Comparison of ENCODE assay signal across 12 cellular contexts in genomic region chr18:35495821-35496368, GRCh38. TPM values are rescaled to one million over a fixed set of nuclear protein-coding genes. Genes with fewer than 3 reads are reported as not detected.
DNase-seq lines count a peak whose midpoint lies in the region; ATAC-seq and TF ChIP-seq lines count a peak whose summit lies in the region.
"Had no signal": no experiment of that assay in that cellular context is flagged by ENCODE, and none has a peak within 500 bp of the region (broad histone marks: within the 10 kb centered on the region; RNA-seq: fewer than 3 reads in every experiment).

No MANE protein-coding gene starts in this region.

- no peaks in the 10 kb centered on the region for H3K36me3 Mint-ChIP-seq in activated naive CD4-positive, alpha-beta T cell treated with anti-CD3 and anti-CD28 coated beads for 36 hours (ENCODE audit: low read depth)
- H3K36me3 Mint-ChIP-seq in activated naive CD4-positive, alpha-beta T cell treated with anti-CD3 and anti-CD28 coated beads, Interleukin-2, amount 10 ng/mL, durations not matched to agents 7 days and 5 days: peaks cover 3% of the 10 kb centered on the region
- no peaks in the 10 kb centered on the region for H3K36me3 Mint-ChIP-seq in activated T-helper 2 cell treated with anti-CD3 and anti-CD28 coated beads, Interferon-gamma antibody, Interleukin-2, Interleukin-4, amounts not matched to agents 10 μg/mL and 5 μg/mL and 100 μg/mL, durations not matched to agents 14 hours and 24 hours and 36 hours (ENCODE audit: low read depth)

- H3K9me3 ChIP-seq in transverse colon: no peaks in the 10 kb centered on the region
- H3K9me3 ChIP-seq: gastrocnemius medialis, left ventricle myocardium inferior had no signal

- H3K4me1 ChIP-seq in transverse colon: peaks cover 12 to 35% (median 20%) of the 10 kb centered on the region in 4 donors

- no peak for TF ChIP-seq CTCF in transverse colon (IDR thresholded peaks at IDR 0.05)

- no peaks in the 10 kb centered on the region for H3K9me3 Mint-ChIP-seq in activated naive CD4-positive, alpha-beta T cell treated with anti-CD3 and anti-CD28 coated beads for 36 hours
- no peaks in the 10 kb centered on the region for H3K9me3 Mint-ChIP-seq in activated naive CD4-positive, alpha-beta T cell treated with anti-CD3 and anti-CD28 coated beads, Interleukin-2, amount 10 ng/mL, durations not matched to agents 7 days and 5 days
- no peaks in the 10 kb centered on the region for H3K9me3 Mint-ChIP-seq in activated T-helper 2 cell treated with anti-CD3 and anti-CD28 coated beads, Interferon-gamma antibody, Interleukin-2, Interleukin-4, amounts not matched to agents 10 μg/mL and 5 μg/mL and 100 μg/mL, durations not matched to agents 14 hours and 24 hours and 36 hours

- intact Hi-C loops in activated naive CD4-positive, alpha-beta T cell treated with anti-CD3 and anti-CD28 coated beads for 36 hours (cut with micrococcal nuclease): loop anchor here (1.0 to 5.0 kb wide), 8 partner anchors 81 to 1333 kb away; partner anchors contain the start of genes KIAA1328, MAPRE2, TPGS2 and ZNF397
- intact Hi-C loops in activated T-helper 2 cell treated with anti-CD3 and anti-CD28 coated beads, Interferon-gamma antibody, Interleukin-2, Interleukin-4, amounts not matched to agents 10 μg/mL and 5 μg/mL and 100 μg/mL, durations not matched to agents 14 hours and 24 hours and 36 hours (cut with micrococcal nuclease): loop anchor here (2.0 to 10.0 kb wide), 8 partner anchors 86 to 631 kb away; partner anchors contain the start of genes GALNT1, MAPRE2, RMP24 and RPRD1A
- intact Hi-C loops in transverse colon (cut with DNase I; ENCODE audit: low total_unique reads): no loop called here

- in situ Hi-C loops in transverse colon (cut with MboI; ENCODE audit: low pct_ligation_motif_present in 1 of 4, low pct_unique_long_range_greater_than_20kb in 1 of 4, low sequenced_read_pairs in 3 of 4): no loop called here

- peaks cover 36% of the 10 kb centered on the region for H3K4me1 Mint-ChIP-seq in activated naive CD4-positive, alpha-beta T cell treated with anti-CD3 and anti-CD28 coated beads for 36 hours (ENCODE audit: low read depth)
- H3K4me1 Mint-ChIP-seq in activated naive CD4-positive, alpha-beta T cell treated with anti-CD3 and anti-CD28 coated beads, Interleukin-2, amount 10 ng/mL, durations not matched to agents 7 days and 5 days: peaks cover 36% of the 10 kb centered on the region
- peaks cover 34% of the 10 kb centered on the region for H3K4me1 Mint-ChIP-seq in activated T-helper 2 cell treated with anti-CD3 and anti-CD28 coated beads, Interferon-gamma antibody, Interleukin-2, Interleukin-4, amounts not matched to agents 10 μg/mL and 5 μg/mL and 100 μg/mL, durations not matched to agents 14 hours and 24 hours and 36 hours (ENCODE audit: low read depth)

- H3K27me3 Mint-ChIP-seq in activated naive CD4-positive, alpha-beta T cell treated with anti-CD3 and anti-CD28 coated beads for 36 hours (ENCODE audit: low read depth): no peaks in the 10 kb centered on the region
- peaks cover 5% of the 10 kb centered on the region for H3K27me3 Mint-ChIP-seq in activated naive CD4-positive, alpha-beta T cell treated with anti-CD3 and anti-CD28 coated beads, Interleukin-2, amount 10 ng/mL, durations not matched to agents 7 days and 5 days
- H3K27me3 Mint-ChIP-seq in activated T-helper 2 cell treated with anti-CD3 and anti-CD28 coated beads, Interferon-gamma antibody, Interleukin-2, Interleukin-4, amounts not matched to agents 10 μg/mL and 5 μg/mL and 100 μg/mL, durations not matched to agents 14 hours and 24 hours and 36 hours (ENCODE audit: low read depth): no peaks in the 10 kb centered on the region

- TF ChIP-seq EP300 in transverse colon (IDR thresholded peaks at IDR 0.05; ENCODE audit: low read depth): no peak

- 57 to 69% methylated on average over 3 to 5 of the region's 5 CpGs for WGBS in transverse colon (ENCODE audit: low coverage in 1 of 2), 2 donors

- no peaks in the 10 kb centered on the region for H3K27me3 ChIP-seq in transverse colon
- H3K27me3 ChIP-seq: gastrocnemius medialis had no signal

- H3K36me3 ChIP-seq in transverse colon: no peaks in the 10 kb centered on the region
- H3K36me3 ChIP-seq: gastrocnemius medialis, left ventricle myocardium inferior had no signal

- peak overlapping the region; percentile 96 for H3K4me3 Mint-ChIP-seq in activated naive CD4-positive, alpha-beta T cell treated with anti-CD3 and anti-CD28 coated beads for 36 hours
- no peak overlapping the region for H3K4me3 Mint-ChIP-seq in activated naive CD4-positive, alpha-beta T cell treated with anti-CD3 and anti-CD28 coated beads, Interleukin-2, amount 10 ng/mL, durations not matched to agents 7 days and 5 days
- peak overlapping the region; percentile 20 for H3K4me3 Mint-ChIP-seq in activated T-helper 2 cell treated with anti-CD3 and anti-CD28 coated beads, Interferon-gamma antibody, Interleukin-2, Interleukin-4, amounts not matched to agents 10 μg/mL and 5 μg/mL and 100 μg/mL, durations not matched to agents 14 hours and 24 hours and 36 hours (ENCODE audit: low read depth)

- ATAC-seq in HG02763 (IDR thresholded peaks at IDR 0.05; ENCODE audit: unreplicated experiment): no peak
- ATAC-seq: gastrocnemius medialis had no signal

- DNase-seq in activated naive CD4-positive, alpha-beta T cell treated with anti-CD3 and anti-CD28 coated beads for 36 hours: no peak
- DNase-seq in activated naive CD4-positive, alpha-beta T cell treated with anti-CD3 and anti-CD28 coated beads, Interleukin-2, amount 10 ng/mL, durations not matched to agents 7 days and 5 days: no peak
- no peak for DNase-seq in activated T-helper 2 cell treated with anti-CD3 and anti-CD28 coated beads, Interferon-gamma antibody, Interleukin-2, Interleukin-4, amounts not matched to agents 10 μg/mL and 5 μg/mL and 100 μg/mL, durations not matched to agents 14 hours and 24 hours and 36 hours (ENCODE audit: low spot score)
- DNase-seq in iris pigment epithelial cell (ENCODE audit: low read depth): peak; percentile 62
- DNase-seq in transverse colon: no peak
- DNase-seq in activated CD8-positive, alpha-beta memory T cell treated with anti-CD3 and anti-CD28 coated beads, Interleukin-2, amount 50 U/mL, for 48 hours: no peak
- DNase-seq in stimulated activated CD8-positive, alpha-beta memory T cell treated with anti-CD3 and anti-CD28 coated beads, Interleukin-4, amount 100 ng/mL, for 48 hours: no peak
- DNase-seq: activated CD4-positive, alpha-beta T cell treated with anti-CD3 and anti-CD28 coated beads for 4 hours; C1 segment of cervical spinal cord; gastrocnemius medialis; left ventricle myocardium inferior had no signal

- peak overlapping the region; percentile 99 for H3K27ac Mint-ChIP-seq in activated naive CD4-positive, alpha-beta T cell treated with anti-CD3 and anti-CD28 coated beads for 36 hours
- no peak overlapping the region for H3K27ac Mint-ChIP-seq in activated naive CD4-positive, alpha-beta T cell treated with anti-CD3 and anti-CD28 coated beads, Interleukin-2, amount 10 ng/mL, durations not matched to agents 7 days and 5 days
- no peak overlapping the region for H3K27ac Mint-ChIP-seq in activated T-helper 2 cell treated with anti-CD3 and anti-CD28 coated beads, Interferon-gamma antibody, Interleukin-2, Interleukin-4, amounts not matched to agents 10 μg/mL and 5 μg/mL and 100 μg/mL, durations not matched to agents 14 hours and 24 hours and 36 hours

- peak overlapping the region; percentile 92 to 98 (median 96) for H3K27ac ChIP-seq in transverse colon

- no peak overlapping the region for H3K4me3 ChIP-seq in transverse colon

- CTCF ChIA-PET in activated naive CD4-positive, alpha-beta T cell treated with anti-CD3 and anti-CD28 coated beads for 36 hours (lab: Charles Lee): no interaction called here
- CTCF ChIA-PET in activated naive CD4-positive, alpha-beta T cell treated with anti-CD3 and anti-CD28 coated beads, Interleukin-2, amount 10 ng/mL, durations not matched to agents 7 days and 5 days (lab: Charles Lee): no interaction called here

- no peak for TF ChIP-seq POLR2A in transverse colon (IDR thresholded peaks at IDR 0.05)

RNA-seq across cellular contexts. Expression of gene INO80C, which starts 1.9 kb away (rescaled TPM):
- total RNA-seq in activated naive CD4-positive, alpha-beta T cell treated with anti-CD3 and anti-CD28 coated beads for 36 hours: 10 to 100 TPM; 34.4 to 36.6 TPM
- 34.9 and 35.9 TPM in 2 replicates for total RNA-seq in activated T-helper 2 cell treated with anti-CD3 and anti-CD28 coated beads, Interferon-gamma antibody, Interleukin-2, Interleukin-4, amounts not matched to agents 10 μg/mL and 5 μg/mL and 100 μg/mL, durations not matched to agents 14 hours and 24 hours and 36 hours
- total RNA-seq in transverse colon: 100 to 1,000 TPM in 1 of 4 donors, 10 to 100 TPM in 3; 10.2 to 277 (median 18.0) TPM
